In genomic region chr11:129680907-129681306, GRCh38 we compare ENCODE assay signal across 14 cellular contexts.
DNase-seq lines count a peak whose midpoint lies in the region; ATAC-seq and TF ChIP-seq lines count a peak whose summit lies in the region.
"Had no signal": no experiment of that assay in that cellular context is flagged by ENCODE, and none has a peak within 500 bp of the region (broad histone marks: within the 10 kb centered on the region; RNA-seq: fewer than 3 reads in every experiment).

No MANE protein-coding gene starts in this region.

- H3K27me3 ChIP-seq in MG63 (no peaks in the 10 kb centered on the region), vagina (no peaks in the 10 kb centered on the region)
- H3K27me3 ChIP-seq: BE2C had no signal

- H3K9me3 Mint-ChIP-seq in activated T-cell treated with anti-CD3 and anti-CD28 coated beads, Interleukin-2, amount 50 U/mL, for 4 hours: no peaks in the 10 kb centered on the region
- H3K9me3 Mint-ChIP-seq: GM23338 had no signal

- no peak for TF ChIP-seq CTCF in VCaP (conservative IDR thresholded peaks at IDR 0.05)
- TF ChIP-seq CTCF in vagina (IDR thresholded peaks at IDR 0.05): no peak

- H3K4me3 Mint-ChIP-seq in activated T-cell treated with anti-CD3 and anti-CD28 coated beads, Interleukin-2, amount 50 U/mL, for 4 hours: no peak overlapping the region
- H3K4me3 Mint-ChIP-seq: CD4-positive, CD25-positive, alpha-beta regulatory T cell; CD8-positive, alpha-beta memory T cell; GM23338 had no signal

- no peaks in the 10 kb centered on the region for H3K4me1 Mint-ChIP-seq in activated T-cell treated with anti-CD3 and anti-CD28 coated beads, Interleukin-2, amount 50 U/mL, for 4 hours (ENCODE audit: low read depth)
- H3K4me1 Mint-ChIP-seq: CD4-positive, CD25-positive, alpha-beta regulatory T cell; CD8-positive, alpha-beta memory T cell; GM23338 had no signal

- H3K27me3 Mint-ChIP-seq in activated T-cell treated with anti-CD3 and anti-CD28 coated beads, Interleukin-2, amount 50 U/mL, for 4 hours (ENCODE audit: low read depth): no peaks in the 10 kb centered on the region

- DNase-seq in MG63 (no peak), fibroblast of peridontal ligament (ENCODE audit: extremely low read depth) (peak; percentile 5), cardiac septum (ENCODE audit: low spot score) (no peak), vagina (ENCODE audit: extremely low spot score in 2 of 2) (no peak)
- no peak for DNase-seq in activated T-cell treated with anti-CD3 and anti-CD28 coated beads, Interleukin-2, amount 50 U/mL, for 4 hours
- DNase-seq: ACHN; BE2C; C1 segment of cervical spinal cord; CD4-positive, CD25-positive, alpha-beta regulatory T cell; CD8-positive, alpha-beta memory T cell; COR-L47; HCEC 1CT had no signal

- H3K9me3 ChIP-seq in MG63 (no peaks in the 10 kb centered on the region), vagina (no peaks in the 10 kb centered on the region)
- H3K9me3 ChIP-seq: BE2C had no signal

- H3K36me3 Mint-ChIP-seq in activated T-cell treated with anti-CD3 and anti-CD28 coated beads, Interleukin-2, amount 50 U/mL, for 4 hours (ENCODE audit: insufficient read depth): no peaks in the 10 kb centered on the region
- H3K36me3 Mint-ChIP-seq: CD4-positive, CD25-positive, alpha-beta regulatory T cell; CD8-positive, alpha-beta memory T cell had no signal

- H3K36me3 ChIP-seq in MG63 (no peaks in the 10 kb centered on the region), vagina (no peaks in the 10 kb centered on the region)
- H3K36me3 ChIP-seq: BE2C had no signal

- H3K4me1 ChIP-seq in vagina: no peaks in the 10 kb centered on the region
- H3K4me1 ChIP-seq: BE2C had no signal

- no peak for TF ChIP-seq POLR2A in vagina (IDR thresholded peaks at IDR 0.05)

- no peak for ATAC-seq in activated T-cell treated with anti-CD3 and anti-CD28 coated beads, Interleukin-2, amount 50 U/mL, for 4 hours
- ATAC-seq: GM23338 had no signal

- intact Hi-C loops in cardiac septum (cut with DNase I) (no loop called here), vagina (cut with DNase I) (no loop called here)

- H3K4me3 ChIP-seq in MG63 (0 out of 2 replicates have a peak overlapping the region, but pooled peaks have one; percentile 2), vagina (no peak overlapping the region)
- H3K4me3 ChIP-seq: GM23338 had no signal

- H3K27ac ChIP-seq in VCaP (peak overlapping the region; percentile 46), vagina (no peak overlapping the region)
